ENCODE assay signal across 12 cellular contexts in genomic region chr10:73698819-73699218, GRCh38. TPM values are rescaled to one million over a fixed set of nuclear protein-coding genes. Genes with fewer than 3 reads are reported as not detected.
"Had no signal": no experiment of that assay in that cellular context is flagged by ENCODE, and none has a peak within 500 bp of the region (broad histone marks: within the 10 kb centered on the region; RNA-seq: fewer than 3 reads in every experiment).

No MANE protein-coding gene starts in this region.

RNA-seq across cellular contexts. Expression of gene SYNPO2L, which starts 43.0 kb away (rescaled TPM):
- total RNA-seq: activated B cell treated with CpG ODN at 0.5 μM for 24 hours; activated CD4-positive, alpha-beta memory T cell treated with anti-CD3 and anti-CD28 coated beads for 36 hours; activated CD4-positive, alpha-beta memory T cell treated with anti-CD3 and anti-CD28 coated beads, Interleukin-2, amount 10 ng/mL, durations not matched to agents 7 days and 5 days; activated CD4-positive, alpha-beta T cell treated with anti-CD3 and anti-CD28 coated beads for 36 hours; activated CD4-positive, alpha-beta T cell treated with anti-CD3 and anti-CD28 coated beads, Interleukin-2, amount 10 ng/mL, durations not matched to agents 7 days and 5 days; activated CD8-positive, alpha-beta memory T cell treated with anti-CD3 and anti-CD28 coated beads for 36 hours; activated CD8-positive, alpha-beta T cell treated with anti-CD3 and anti-CD28 coated beads for 36 hours had no signal

RNA-seq across cellular contexts. Expression of gene MYOZ1, which starts 57.5 kb away (rescaled TPM):
- total RNA-seq: activated B cell treated with CpG ODN at 0.5 μM for 24 hours; activated CD4-positive, alpha-beta memory T cell treated with anti-CD3 and anti-CD28 coated beads for 36 hours; activated CD4-positive, alpha-beta memory T cell treated with anti-CD3 and anti-CD28 coated beads, Interleukin-2, amount 10 ng/mL, durations not matched to agents 7 days and 5 days; activated CD4-positive, alpha-beta T cell treated with anti-CD3 and anti-CD28 coated beads for 36 hours; activated CD4-positive, alpha-beta T cell treated with anti-CD3 and anti-CD28 coated beads, Interleukin-2, amount 10 ng/mL, durations not matched to agents 24 days and 14 days; activated CD4-positive, alpha-beta T cell treated with anti-CD3 and anti-CD28 coated beads, Interleukin-2, amount 10 ng/mL, durations not matched to agents 7 days and 5 days; activated CD8-positive, alpha-beta memory T cell treated with anti-CD3 and anti-CD28 coated beads for 36 hours; activated CD8-positive, alpha-beta memory T cell treated with anti-CD3 and anti-CD28 coated beads, Interleukin-2, amount 10 ng/mL, durations not matched to agents 7 days and 5 days; activated CD8-positive, alpha-beta T cell treated with anti-CD3 and anti-CD28 coated beads for 36 hours; activated CD8-positive, alpha-beta T cell treated with anti-CD3 and anti-CD28 coated beads, Interleukin-2, amount 10 ng/mL, durations not matched to agents 7 days and 5 days; T-helper 17 cell; T-helper 2 cell treated with Interferon-gamma antibody and Interleukin-4, amounts not matched to agents 100 ng/mL and 5 ng/mL, for 36 hours had no signal
